ENCODE assay signal across 1 cellular context in genomic region chr22:23376256-23376655, GRCh38.
TF ChIP-seq lines count a peak whose summit lies in the region.

No MANE protein-coding gene starts in this region.

TF ChIP-seq in H1, 55 proteins besides CTCF, POLR2A, EP300 and RAD21 (continued from another document):
- TF ChIP-seq CHD7 (IDR thresholded peaks at IDR 0.05; ENCODE audit: insufficient replicate concordance, low read length) (no peak), SIN3A (conservative IDR thresholded peaks at IDR 0.05 in 1 of 2, IDR thresholded peaks at IDR 0.05 in 1 of 2; ENCODE audit: low read depth in 1 of 2, low read length in 2 of 2) (0 out of 4 replicates have a peak, but pooled peaks of 1 of the 2 experiments have one; percentile 23), KDM4A (IDR thresholded peaks at IDR 0.05; ENCODE audit: low read depth, low read length, severe bottlenecking) (no peak), GABPA (IDR thresholded peaks at IDR 0.05; ENCODE audit: borderline replicate concordance, insufficient read depth, low read length) (no peak), CBX5 (IDR thresholded peaks at IDR 0.05; ENCODE audit: low read depth, low read length) (no peak), YY1 (IDR thresholded peaks at IDR 0.05; ENCODE audit: low read depth, low read length) (peak; percentile 41; the same call in 1 of the 2 replicates), HDAC6 (IDR thresholded peaks at IDR 0.05; ENCODE audit: low read depth, low read length) (no peak), MAX (IDR thresholded peaks at IDR 0.05) (peak; percentile 68), USF2 (IDR thresholded peaks at IDR 0.05; ENCODE audit: low read length) (peak; percentile 88), TEAD4 (IDR thresholded peaks at IDR 0.05; ENCODE audit: low read depth, low read length) (no peak)
